In genomic region chr1:5744911-5745431, GRCh38 we compare ENCODE assay signal across 10 cellular contexts.
DNase-seq lines count a peak whose midpoint lies in the region; ATAC-seq, FAIRE-seq and TF ChIP-seq lines count a peak whose summit lies in the region.
"Had no signal": no experiment of that assay in that cellular context is flagged by ENCODE, and none has a peak within 500 bp of the region (broad histone marks: within the 10 kb centered on the region; RNA-seq: fewer than 3 reads in every experiment).

No MANE protein-coding gene starts in this region.

- TF ChIP-seq CTCF in SK-N-SH (IDR thresholded peaks at IDR 0.05) (no peak), HepG2 (CRISPR knock-in tag; IDR thresholded peaks at IDR 0.05) (no peak), testis (IDR thresholded peaks at IDR 0.05) (no peak)

- no peaks in the 10 kb centered on the region for H3F3A ChIP-seq in SK-N-SH (replicated peaks; ENCODE audit: insufficient read depth)

- BruUV-seq in HepG2 (replicated peaks; lab: Mats Ljungman, UMichigan), result no TSS peak

- TF ChIP-seq EP300 in SK-N-SH (IDR thresholded peaks at IDR 0.05; ENCODE audit: borderline replicate concordance in 1 of 2, low read depth in 1 of 2, low read length in 1 of 2) (no peak), HepG2 (IDR thresholded peaks at IDR 0.05; ENCODE audit: low read depth in 2 of 2, low read length in 2 of 2) (no peak), HepG2 (CRISPR knock-in tag; IDR thresholded peaks at IDR 0.05; ENCODE audit: borderline replicate concordance) (no peak)

- DNase-seq in SK-N-SH, result peak; percentile 81
- DNase-seq in HepG2 (ENCODE audit: low spot score), result no peak
- DNase-seq in testis, result peak; percentile 55
- no peak for DNase-seq in ecto neural progenitor cell (ENCODE audit: low spot score)
- no peak for DNase-seq in dermis blood vessel endothelial cell

- FAIRE-seq in HepG2 (lab: Jason Lieb, UNC), result no peak

- no peaks in the 10 kb centered on the region for H3K27me3 ChIP-seq in SK-N-SH (ENCODE audit: insufficient read depth)
- peaks cover 3 to 56% of the 10 kb centered on the region in 2 experiments; a peak in 4 of 5 replicates for H3K27me3 ChIP-seq in HepG2 (ENCODE audit: control insufficient read depth in 1 of 2, insufficient read depth in 2 of 2, low read length in 2 of 2)
- no peaks in the 10 kb centered on the region for H3K27me3 ChIP-seq in testis

- TF ChIP-seq POLR2A in HepG2 (IDR thresholded peaks at IDR 0.05; ENCODE audit: insufficient read depth in 1 of 2, low read depth in 2 of 2, low read length in 2 of 2), result no peak
- TF ChIP-seq POLR2A in testis (IDR thresholded peaks at IDR 0.05), result no peak

- POLR2A ChIA-PET in SK-N-SH (lab: Yijun Ruan, JAX) (interaction anchor here (0.6 to 1.7 kb wide), 2 partner anchors 235 to 279 kb away, joined by 3 to 5 read pairs; no protein-coding TSS in a partner anchor), HepG2 (lab: Yijun Ruan, JAX) (no interaction called here)

- H3K9me3 ChIP-seq in SK-N-SH (no peaks in the 10 kb centered on the region), HepG2 (ENCODE audit: low read length) (no peaks in the 10 kb centered on the region), testis (no peaks in the 10 kb centered on the region)
- H3K9me3 ChIP-seq: esophagus muscularis mucosa had no signal

- H3K4me1 ChIP-seq in SK-N-SH (ENCODE audit: control insufficient read depth in 1 of 2, insufficient read depth in 2 of 2, low read depth in 1 of 2, low read length in 1 of 2) (peaks cover 0 to 22% of the 10 kb centered on the region in 2 experiments; a peak in 1 of 4 replicates), HepG2 (ENCODE audit: insufficient read depth, low read length) (peaks cover 8% of the 10 kb centered on the region; the same call in 1 of the 2 replicates), testis (no peaks in the 10 kb centered on the region)

- H3K27ac ChIP-seq in SK-N-SH (ENCODE audit: low read depth in 2 of 2, low read length in 1 of 2) (no peak overlapping the region), angular gyrus (ENCODE audit: low read depth, low read length) (peak overlapping the region; percentile 3), HepG2 (ENCODE audit: extremely low read length, insufficient read depth, low read length) (no peak overlapping the region), testis (no peak overlapping the region)
- H3K27ac ChIP-seq: esophagus muscularis mucosa, HL-60 had no signal

- H3K4me3 ChIP-seq in SK-N-SH (ENCODE audit: low read depth in 2 of 2, low read length in 1 of 2) (no peak overlapping the region), HepG2 (replicated peaks in 1 of 3; ENCODE audit: insufficient read depth in 1 of 3, low read depth in 2 of 3, low read length in 3 of 3) (no peak overlapping the region), testis (no peak overlapping the region)
- H3K4me3 ChIP-seq: esophagus muscularis mucosa had no signal

- CTCF ChIA-PET in SK-N-SH (lab: Yijun Ruan, JAX), result interaction anchor here (0.6 to 8.4 kb wide), 89 partner anchors 9 to 1133 kb away, joined by 3 to 138 read pairs (median 5); partner anchors contain the start of gene AJAP1
- CTCF ChIA-PET in HepG2 (lab: Yijun Ruan, JAX; ENCODE audit: low intra/inter-chr PET ratio, low total read pairs), result interaction anchor here (2.1 kb wide), 1 partner anchor 235 kb away, joined by 14 read pairs; no protein-coding TSS in a partner anchor

- H2AFZ ChIP-seq in SK-N-SH (ENCODE audit: low read depth) (no peak overlapping the region), HepG2 (ENCODE audit: low read length) (no peak overlapping the region)

- H3K79me2 ChIP-seq in SK-N-SH (ENCODE audit: insufficient read depth), result no peaks in the 10 kb centered on the region
- H3K79me2 ChIP-seq in HepG2 (ENCODE audit: insufficient read depth, low read length), result no peaks in the 10 kb centered on the region

- TF ChIP-seq RAD21 in SK-N-SH (IDR thresholded peaks at IDR 0.05; ENCODE audit: low read length) (no peak), HepG2 (CRISPR knock-in tag; IDR thresholded peaks at IDR 0.05) (no peak)

- WGBS in SK-N-SH (ENCODE audit: low lambda C conversion rate), result 33% methylated on average over 13 of the region's 15 CpGs
- 40% methylated on average over 9 of the region's 15 CpGs for WGBS in HepG2 (ENCODE audit: low lambda C conversion rate)
- 45 to 55% methylated on average over 12 to 15 of the region's 15 CpGs for WGBS in testis, 2 donors

- intact Hi-C loops in HepG2 (cut with micrococcal nuclease; ENCODE audit: unreplicated experiment), result loop anchor here (5.0 to 10.0 kb wide), 2 partner anchors 108 to 230 kb away; no protein-coding TSS in a partner anchor
- intact Hi-C loops in testis (cut with DNase I; ENCODE audit: low total_unique reads), result no loop called here

- H3K4me2 ChIP-seq in SK-N-SH (no peak overlapping the region), HepG2 (ENCODE audit: low read depth, low read length) (no peak overlapping the region)

- H3K9me2 ChIP-seq in SK-N-SH, result no peaks in the 10 kb centered on the region

- ATAC-seq in SK-N-SH treated with all-trans-retinoic acid at 6 μM for 48 hours (no peak; the same call in 2 of the 3 replicates), HepG2 (no peak), HG03280 (IDR thresholded peaks at IDR 0.05; ENCODE audit: unreplicated experiment) (no peak)

- H4K20me1 ChIP-seq in SK-N-SH (ENCODE audit: insufficient read depth) (no peaks in the 10 kb centered on the region), HepG2 (ENCODE audit: insufficient read depth, low read length) (peaks cover 7% of the 10 kb centered on the region; the same call in 1 of the 2 replicates)

- in situ Hi-C loops in HepG2 (cut with HindIII; ENCODE audit: extremely low pct_ligation_motif_present, low pct_unique_long_range_greater_than_20kb), result loop anchor here (5.0 to 10.0 kb wide), 2 partner anchors 230 to 233 kb away; no protein-coding TSS in a partner anchor

- H3K36me3 ChIP-seq in SK-N-SH (replicated peaks in 1 of 2; ENCODE audit: control insufficient read depth in 1 of 2, insufficient read depth in 2 of 2, low read length in 1 of 2) (no peaks in the 10 kb centered on the region), HepG2 (replicated peaks in 1 of 2; ENCODE audit: control insufficient read depth in 1 of 2, insufficient read depth in 2 of 2, low read length in 2 of 2) (no peaks in the 10 kb centered on the region), testis (ENCODE audit: low read depth, missing control alignments) (no peaks in the 10 kb centered on the region)
- H3K36me3 ChIP-seq: esophagus muscularis mucosa had no signal

- H3K9ac ChIP-seq in SK-N-SH (no peak overlapping the region), HepG2 (ENCODE audit: insufficient read depth, low read depth, low read length) (no peak overlapping the region)

TF ChIP-seq in SK-N-SH, 30 proteins besides CTCF, POLR2A, EP300 and RAD21 (continues in another document):
- no peak for TF ChIP-seq FOSL2 (IDR thresholded peaks at IDR 0.05; ENCODE audit: borderline replicate concordance, low read depth)
- TF ChIP-seq JUND (IDR thresholded peaks at IDR 0.05), result no peak
- TF ChIP-seq, protein P1, sequence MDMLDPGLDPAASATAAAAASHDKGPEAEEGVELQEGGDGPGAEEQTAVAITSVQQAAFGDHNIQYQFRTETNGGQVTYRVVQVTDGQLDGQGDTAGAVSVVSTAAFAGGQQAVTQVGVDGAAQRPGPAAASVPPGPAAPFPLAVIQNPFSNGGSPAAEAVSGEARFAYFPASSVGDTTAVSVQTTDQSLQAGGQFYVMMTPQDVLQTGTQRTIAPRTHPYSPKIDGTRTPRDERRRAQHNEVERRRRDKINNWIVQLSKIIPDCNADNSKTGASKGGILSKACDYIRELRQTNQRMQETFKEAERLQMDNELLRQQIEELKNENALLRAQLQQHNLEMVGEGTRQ (IDR thresholded peaks at IDR 0.05; ENCODE audit: borderline replicate concordance, low read depth, low read length), result no peak

TF ChIP-seq in SK-N-SH treated with all-trans-retinoic acid at 6 μM for 48 hours, 23 proteins besides CTCF, POLR2A, EP300 and RAD21 (continues in another document):
- TF ChIP-seq TOX (CRISPR knock-in tag; IDR thresholded peaks at IDR 0.05; ENCODE audit: borderline replicate concordance) (no peak), ZNF8 (CRISPR knock-in tag; IDR thresholded peaks at IDR 0.05) (no peak), CSRNP3 (CRISPR knock-in tag; IDR thresholded peaks at IDR 0.05) (no peak), ARNTL (CRISPR knock-in tag; IDR thresholded peaks at IDR 0.05; ENCODE audit: borderline replicate concordance, low read depth) (no peak), BACH2 (CRISPR knock-in tag; IDR thresholded peaks at IDR 0.05; ENCODE audit: borderline replicate concordance) (no peak)

TF ChIP-seq in HepG2, 621 proteins besides CTCF, POLR2A, EP300 and RAD21:
- no peak for TF ChIP-seq ZNF678 (CRISPR knock-in tag; IDR thresholded peaks at IDR 0.05)
- TF ChIP-seq SIN3A (IDR thresholded peaks at IDR 0.05; ENCODE audit: borderline replicate concordance, low read depth, low read length), result no peak
- TF ChIP-seq, protein P2, sequence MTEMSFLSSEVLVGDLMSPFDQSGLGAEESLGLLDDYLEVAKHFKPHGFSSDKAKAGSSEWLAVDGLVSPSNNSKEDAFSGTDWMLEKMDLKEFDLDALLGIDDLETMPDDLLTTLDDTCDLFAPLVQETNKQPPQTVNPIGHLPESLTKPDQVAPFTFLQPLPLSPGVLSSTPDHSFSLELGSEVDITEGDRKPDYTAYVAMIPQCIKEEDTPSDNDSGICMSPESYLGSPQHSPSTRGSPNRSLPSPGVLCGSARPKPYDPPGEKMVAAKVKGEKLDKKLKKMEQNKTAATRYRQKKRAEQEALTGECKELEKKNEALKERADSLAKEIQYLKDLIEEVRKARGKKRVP (CRISPR knock-in tag; IDR thresholded peaks at IDR 0.05), result no peak
- peak; percentile 31; the same call in 1 of the 2 replicates for TF ChIP-seq RFX1 (IDR thresholded peaks at IDR 0.05)

Comparison
In these comparisons a context has a peak if more than half of its experiments do, and no peak if none do; other contexts are left out.
1. DNase-seq: peak in SK-N-SH (single experiment) and testis (single experiment); none in HepG2 (single experiment), ecto neural progenitor cell (single experiment) and dermis blood vessel endothelial cell (single experiment).